14 cellular contexts compared by ENCODE assay signal in the genomic region with DNA sequence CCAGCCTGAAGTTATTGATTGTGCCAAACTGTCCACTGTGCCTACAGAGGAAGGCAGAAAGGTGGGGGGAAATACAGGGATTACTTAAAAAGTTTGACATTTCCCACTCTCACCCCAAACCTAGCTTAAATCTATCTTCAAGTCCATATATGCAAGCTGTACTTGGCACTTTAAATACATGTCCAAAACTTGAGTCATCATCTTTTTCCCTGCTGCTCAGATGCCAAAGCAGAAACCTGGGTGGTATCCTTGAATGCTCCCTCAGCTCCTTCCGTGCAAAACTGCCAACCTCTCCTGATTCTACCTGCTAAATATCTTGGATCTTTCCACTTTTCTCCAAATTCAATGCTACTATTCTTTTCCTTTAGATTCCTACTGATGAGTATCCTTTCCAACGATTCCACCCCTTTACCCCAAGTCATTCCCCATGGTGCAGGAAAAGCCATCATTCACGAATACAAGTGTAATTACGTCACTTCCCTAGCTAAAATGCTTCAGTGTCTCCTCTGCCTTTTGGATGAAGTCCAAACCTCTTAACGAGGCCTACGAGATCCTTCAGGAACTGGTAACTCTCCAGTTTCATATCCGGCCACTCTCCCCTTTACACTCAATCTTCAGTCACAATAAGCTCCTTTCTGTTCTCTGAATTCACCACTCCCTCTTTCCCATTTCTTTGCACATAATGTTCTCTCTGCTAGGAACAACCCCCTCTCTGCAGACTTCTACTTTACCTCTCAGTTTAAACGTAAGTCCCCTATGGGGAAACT. TPM values are rescaled to one million over a fixed set of nuclear protein-coding genes. Genes with fewer than 3 reads are reported as not detected.
DNase-seq lines count a peak whose midpoint lies in the region; FAIRE-seq and TF ChIP-seq lines count a peak whose summit lies in the region.
"Had no signal": no experiment of that assay in that cellular context is flagged by ENCODE, and none has a peak within 500 bp of the region (broad histone marks: within the 10 kb centered on the region; RNA-seq: fewer than 3 reads in every experiment).

No MANE protein-coding gene starts in this region.

- H3K4me1 Mint-ChIP-seq in neural crest cell (no peaks in the 10 kb centered on the region), Calu3 (ENCODE audit: low read depth, unreplicated experiment) (no peaks in the 10 kb centered on the region)
- H3K4me1 Mint-ChIP-seq: activated naive CD8-positive, alpha-beta T cell treated with anti-CD3 and anti-CD28 coated beads, Interleukin-2, amount 50 U/mL, for 24 hours had no signal

- H3K27ac Mint-ChIP-seq in neural crest cell (ENCODE audit: unreplicated experiment): peak overlapping the region; percentile 23
- H3K27ac Mint-ChIP-seq in Calu3 (ENCODE audit: unreplicated experiment): no peak overlapping the region
- H3K27ac Mint-ChIP-seq: activated CD8-positive, alpha-beta T cell treated with anti-CD3 and anti-CD28 coated beads, Interleukin-2, amount 10 ng/mL, durations not matched to agents 7 days and 5 days; activated naive CD8-positive, alpha-beta T cell treated with anti-CD3 and anti-CD28 coated beads, Interleukin-2, amount 50 U/mL, for 24 hours; stimulated activated effector memory CD8-positive, alpha-beta T cell treated with anti-CD3 and anti-CD28 coated beads, Interleukin-12 subunit alpha, Interleukin-12 subunit beta, amount 100 ng/mL, for 72 hours had no signal

- H3K4me3 ChIP-seq in bronchial epithelial cell (ENCODE audit: low read depth, low read length): no peak overlapping the region

- no peak for FAIRE-seq in bronchial epithelial cell (lab: Jason Lieb, UNC)
- FAIRE-seq: H1 had no signal

- no peaks in the 10 kb centered on the region for H3K9me3 Mint-ChIP-seq in neural crest cell
- no peaks in the 10 kb centered on the region for H3K9me3 Mint-ChIP-seq in Calu3 (ENCODE audit: low read depth, unreplicated experiment)
- H3K9me3 Mint-ChIP-seq: activated naive CD8-positive, alpha-beta T cell treated with anti-CD3 and anti-CD28 coated beads, Interleukin-2, amount 50 U/mL, for 24 hours; stimulated activated effector memory CD8-positive, alpha-beta T cell treated with anti-CD3 and anti-CD28 coated beads, Interleukin-12 subunit alpha, Interleukin-12 subunit beta, amount 100 ng/mL, for 72 hours had no signal

- H3K36me3 ChIP-seq in bronchial epithelial cell (ENCODE audit: control insufficient read depth, insufficient read depth, low read length): peaks cover 41% of the 10 kb centered on the region

- TF ChIP-seq CTCF in bronchial epithelial cell (IDR thresholded peaks at IDR 0.05; ENCODE audit: insufficient read depth, low read length, severe bottlenecking) (no peak), neural crest cell (conservative IDR thresholded peaks at IDR 0.05) (no peak), Calu3 (IDR thresholded peaks at IDR 0.05; ENCODE audit: unreplicated experiment) (no peak)

- intact Hi-C loops in Calu3 (cut with micrococcal nuclease; ENCODE audit: unreplicated experiment): no loop called here

- CTCF ChIA-PET in Calu3 (lab: Charles Lee): interaction anchor here (0.7 kb wide), 1 partner anchor 96 kb away, joined by 4 read pairs; no protein-coding TSS in a partner anchor

- H3K27me3 ChIP-seq in bronchial epithelial cell (ENCODE audit: control insufficient read depth, insufficient read depth, low read length): no peaks in the 10 kb centered on the region

- no peaks in the 10 kb centered on the region for H3K27me3 Mint-ChIP-seq in neural crest cell (ENCODE audit: low read depth)
- no peaks in the 10 kb centered on the region for H3K27me3 Mint-ChIP-seq in Calu3 (ENCODE audit: unreplicated experiment)
- H3K27me3 Mint-ChIP-seq: activated naive CD8-positive, alpha-beta T cell treated with anti-CD3 and anti-CD28 coated beads, Interleukin-2, amount 50 U/mL, for 24 hours had no signal

- DNase-seq in DMS79 treated with DMSO at 0.1 percent for 48 hours (lab: John Stamatoyannopoulos, UW): peak; percentile 91
- peak; percentile 24 for DNase-seq in MV-4-11 (lab: John Stamatoyannopoulos, UW)
- DNase-seq in bronchial epithelial cell (ENCODE audit: low read depth): peak; percentile 72
- DNase-seq in neural crest cell (ENCODE audit: low read depth, low spot score): no peak
- DNase-seq in Calu3: no peak
- no peak for DNase-seq in RKO (ENCODE audit: low spot score)
- DNase-seq in hypothalamus (lab: John Stamatoyannopoulos, UW): no peak
- DNase-seq in H4 (ENCODE audit: low spot score): no peak
- DNase-seq: activated CD8-positive, alpha-beta T cell treated with anti-CD3 and anti-CD28 coated beads, Interleukin-2, amount 10 ng/mL, durations not matched to agents 7 days and 5 days; activated naive CD8-positive, alpha-beta T cell treated with anti-CD3 and anti-CD28 coated beads, Interleukin-2, amount 50 U/mL, for 24 hours; DMS53; SHP77 had no signal

- no peak overlapping the region for H3K4me3 Mint-ChIP-seq in neural crest cell
- H3K4me3 Mint-ChIP-seq in Calu3 (ENCODE audit: low read depth, unreplicated experiment): no peak overlapping the region
- H3K4me3 Mint-ChIP-seq: activated CD8-positive, alpha-beta T cell treated with anti-CD3 and anti-CD28 coated beads, Interleukin-2, amount 10 ng/mL, durations not matched to agents 7 days and 5 days; activated naive CD8-positive, alpha-beta T cell treated with anti-CD3 and anti-CD28 coated beads, Interleukin-2, amount 50 U/mL, for 24 hours; stimulated activated effector memory CD8-positive, alpha-beta T cell treated with anti-CD3 and anti-CD28 coated beads, Interleukin-12 subunit alpha, Interleukin-12 subunit beta, amount 100 ng/mL, for 72 hours had no signal

- H3K36me3 Mint-ChIP-seq in neural crest cell (ENCODE audit: low read depth) (peaks cover 6% of the 10 kb centered on the region), Calu3 (ENCODE audit: insufficient read depth, unreplicated experiment) (peaks cover 59% of the 10 kb centered on the region)

- no TSS peak for BruUV-seq in Calu3 (replicated peaks; lab: Mats Ljungman, UMichigan)

RNA-seq across cellular contexts. Expression of a gene that starts 9.3 kb away (rescaled TPM):
- total RNA-seq in bronchial epithelial cell (123 and 200 TPM in 2 replicates), neural crest cell (48.7 and 49.5 TPM in 2 replicates), Calu3 (2022) (141 and 144 TPM in 2 replicates)
- total RNA-seq in H4 (2014; rRNA removed; shearing (Covaris generic)): 44.2 and 69.8 TPM in 2 replicates

RNA-seq across cellular contexts. Expression of a gene that starts 16.2 kb away (rescaled TPM):
- total RNA-seq in bronchial epithelial cell (not detected in 2 replicates), neural crest cell (not detected in 2 replicates), Calu3 (2022) (0.54 TPM in 1 of 2 replicates, not detected in the other)
- total RNA-seq in H4 (2014; rRNA removed; shearing (Covaris generic)): not detected in 2 replicates
- total RNA-seq: activated CD8-positive, alpha-beta T cell treated with anti-CD3 and anti-CD28 coated beads, Interleukin-2, amount 10 ng/mL, durations not matched to agents 7 days and 5 days; H1 had no signal

RNA-seq across cellular contexts. Expression of a gene that starts 16.3 kb away (rescaled TPM):
- total RNA-seq in bronchial epithelial cell: 59.8 and 69.6 TPM in 2 replicates
- total RNA-seq in neural crest cell: 85.3 and 92.7 TPM in 2 replicates
- 98.8 and 99.9 TPM in 2 replicates for total RNA-seq in Calu3 (2022)
- total RNA-seq in H4 (2014; rRNA removed; shearing (Covaris generic)): 124 and 139 TPM in 2 replicates

RNA-seq across cellular contexts. Expression of a gene that starts 18.4 kb away (rescaled TPM):
- total RNA-seq in bronchial epithelial cell (57.7 and 72.5 TPM in 2 replicates), neural crest cell (172 and 175 TPM in 2 replicates), Calu3 (2022) (238 and 265 TPM in 2 replicates)
- total RNA-seq in H4 (2014; rRNA removed; shearing (Covaris generic)): 109 and 113 TPM in 2 replicates

RNA-seq across cellular contexts. Expression of a gene that starts 29.6 kb away (rescaled TPM):
- total RNA-seq in bronchial epithelial cell (0.79 and 1.0 TPM in 2 replicates), neural crest cell (3.0 and 3.2 TPM in 2 replicates), Calu3 (2022) (10.5 and 14.4 TPM in 2 replicates)
- total RNA-seq in H4 (2014; rRNA removed; shearing (Covaris generic)): 0.45 TPM in 1 of 2 replicates, not detected in the other

Comparison
In these comparisons a context has a peak if more than half of its experiments do, and no peak if none do; other contexts are left out.
1. DNase-seq: peak in DMS79 treated with DMSO at 0.1 percent for 48 hours (single experiment), MV-4-11 (single experiment) and bronchial epithelial cell (single experiment); none in neural crest cell (single experiment), Calu3 (single experiment), RKO (single experiment), hypothalamus (0 of 51) and H4 (single experiment).